In genomic region chr6:1082040-1082935, GRCh38 we compare ENCODE assay signal across 14 cellular contexts.
DNase-seq lines count a peak whose midpoint lies in the region; ATAC-seq and TF ChIP-seq lines count a peak whose summit lies in the region.
"Had no signal": no experiment of that assay in that cellular context is flagged by ENCODE, and none has a peak within 500 bp of the region (broad histone marks: within the 10 kb centered on the region; RNA-seq: fewer than 3 reads in every experiment).

No MANE protein-coding gene starts in this region.

- no peak for TF ChIP-seq CTCF in HFF-Myc (IDR thresholded peaks at IDR 0.05; ENCODE audit: low read depth, low read length, missing control alignments)
- TF ChIP-seq CTCF in smooth muscle cell (IDR thresholded peaks at IDR 0.05; ENCODE audit: borderline replicate concordance, insufficient read depth, poor library complexity, severe bottlenecking): no peak

- WGBS in smooth muscle cell (ENCODE audit: low lambda C conversion rate): 28% methylated on average over 12 of the region's 12 CpGs

- peak; percentile 47 for DNase-seq in HFF-Myc (ENCODE audit: extremely low read depth, low read depth)
- DNase-seq in SK-MEL-5 (ENCODE audit: low read depth, low spot score): peak; percentile 96
- peak; percentile 97 for DNase-seq in fibroblast of peridontal ligament (ENCODE audit: extremely low read depth)
- DNase-seq in smooth muscle cell (lab: John Stamatoyannopoulos, UW; ENCODE audit: unreplicated experiment): no peak
- DNase-seq in cerebellar nuclear complex (lab: John Stamatoyannopoulos, UW): no peak
- no peak for DNase-seq in NCI-H524 (lab: John Stamatoyannopoulos, UW)
- DNase-seq in T-helper 9 cell: no peak
- DNase-seq: activated T-cell treated with anti-CD3 and anti-CD28 coated beads, Interleukin-2, amount 50 U/mL, for 4 hours; DMS79; heart right ventricle; right lobe of liver had no signal

- no peak overlapping the region for H3K4me3 ChIP-seq in HFF-Myc (replicated peaks; ENCODE audit: low read depth, low read length)
- H3K4me3 ChIP-seq in smooth muscle cell: no peak overlapping the region
- H3K4me3 ChIP-seq: heart right ventricle, right lobe of liver had no signal

- peak overlapping the region; percentile 66 for H3K4me2 ChIP-seq in smooth muscle cell

- H3K9me3 ChIP-seq in smooth muscle cell (replicated peaks; ENCODE audit: low read depth): no peaks in the 10 kb centered on the region
- H3K9me3 ChIP-seq: heart right ventricle, right lobe of liver had no signal

- no peaks in the 10 kb centered on the region for H4K20me1 ChIP-seq in smooth muscle cell (ENCODE audit: low read depth)

- no peaks in the 10 kb centered on the region for H3K79me2 ChIP-seq in smooth muscle cell (ENCODE audit: low read depth)

- in situ Hi-C loops in SK-MEL-5 (cut with HindIII; ENCODE audit: low pct_unique_long_range_greater_than_20kb, low sequenced_read_pairs): no loop called here

- no peaks in the 10 kb centered on the region for H3K27me3 ChIP-seq in smooth muscle cell (ENCODE audit: low read depth)
- H3K27me3 ChIP-seq: right lobe of liver had no signal

- H3K27ac ChIP-seq in smooth muscle cell (ENCODE audit: low read depth): peak overlapping the region; percentile 86
- H3K27ac ChIP-seq: heart right ventricle, right lobe of liver had no signal

- no peaks in the 10 kb centered on the region for H3F3A ChIP-seq in smooth muscle cell (ENCODE audit: low read depth)

- H2AFZ ChIP-seq in smooth muscle cell (ENCODE audit: low read depth): no peak overlapping the region

- peaks cover 6% of the 10 kb centered on the region for H3K4me1 ChIP-seq in smooth muscle cell (ENCODE audit: low read depth)
- H3K4me1 ChIP-seq: right lobe of liver had no signal

- no peak for ATAC-seq in GM19455 (IDR thresholded peaks at IDR 0.05; ENCODE audit: unreplicated experiment)
- ATAC-seq: activated T-cell treated with anti-CD3 and anti-CD28 coated beads, Interleukin-2, amount 50 U/mL, for 4 hours; Panc1; right lobe of liver; WTC11 had no signal

- H3K9ac ChIP-seq in smooth muscle cell (ENCODE audit: low read depth): peak overlapping the region; percentile 56

- H3K36me3 ChIP-seq in smooth muscle cell (ENCODE audit: low read depth): no peaks in the 10 kb centered on the region
- H3K36me3 ChIP-seq: heart right ventricle, right lobe of liver had no signal

Comparison
In these comparisons a context has a peak if more than half of its experiments do, and no peak if none do; other contexts are left out.
1. DNase-seq: peak in HFF-Myc (single experiment), SK-MEL-5 (single experiment) and fibroblast of peridontal ligament (single experiment); none in smooth muscle cell (single experiment), cerebellar nuclear complex (0 of 2), NCI-H524 (0 of 2) and T-helper 9 cell (single experiment).